8 cellular contexts compared by ENCODE assay signal in the genomic region with DNA sequence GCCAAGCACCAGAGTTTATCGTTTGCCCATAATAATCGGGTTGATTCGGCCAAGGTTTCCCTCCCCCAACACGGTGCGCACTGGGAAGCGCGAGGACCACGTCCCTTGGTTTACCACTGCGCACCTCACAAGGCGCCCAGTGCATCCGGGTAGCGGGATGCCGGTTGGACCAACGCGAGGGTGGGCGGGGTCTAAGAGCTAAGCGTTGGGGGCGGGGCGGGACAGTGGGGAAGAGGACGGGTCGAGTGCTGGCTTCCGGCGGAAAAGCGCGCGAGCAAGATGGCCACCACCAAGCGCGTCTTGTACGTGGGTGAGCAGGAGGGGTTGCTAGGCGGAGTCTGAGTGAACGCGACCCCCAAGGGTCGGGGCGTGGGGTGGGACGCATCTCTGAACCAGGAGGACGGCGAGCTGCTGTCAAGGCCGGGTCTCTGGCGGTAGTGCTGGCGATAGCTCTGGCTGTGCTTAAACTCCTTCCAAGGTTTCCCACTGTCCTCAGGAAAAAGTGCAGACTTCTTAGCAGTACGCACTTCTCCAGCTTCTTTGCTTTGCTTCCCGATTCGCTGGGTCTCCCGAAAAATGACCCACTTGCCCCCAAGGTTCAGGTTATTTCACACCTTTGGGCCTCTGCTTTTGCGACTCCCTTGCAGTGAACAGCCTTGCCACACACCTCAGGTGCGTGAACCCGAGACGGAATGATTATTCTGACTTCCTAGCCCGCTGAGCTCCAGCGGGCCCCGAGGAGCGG. TPM values are rescaled to one million over a fixed set of nuclear protein-coding genes. Genes with fewer than 3 reads are reported as not detected.
DNase-seq lines count a peak whose midpoint lies in the region; ATAC-seq and TF ChIP-seq lines count a peak whose summit lies in the region.

A gene (plus strand): TSS at position 261 of the 745 bp plus-strand sequence. CDS start 19 bp downstream, at position 280.

- H4K20me1 ChIP-seq in PC-9 (ENCODE audit: insufficient read depth) = no peaks in the 10 kb centered on the region

- peak within 1 kb of the TSS; percentile 96 for H3K27ac Mint-ChIP-seq in CD8-positive, alpha-beta T cell

- TF ChIP-seq CTCF in CD8-positive, alpha-beta T cell (IDR thresholded peaks at IDR 0.05) = no peak
- TF ChIP-seq CTCF in PC-9 (conservative IDR thresholded peaks at IDR 0.05) (no peak), epithelial cell of proximal tubule (conservative IDR thresholded peaks at IDR 0.05; ENCODE audit: low read depth, low read length) (no peak)

- no peaks in the 10 kb centered on the region for H3K9me3 Mint-ChIP-seq in CD8-positive, alpha-beta T cell

- CTCF ChIA-PET in CD8-positive, alpha-beta T cell (lab: Charles Lee) = interaction anchor here (0.7 to 2.2 kb wide), 6 partner anchors 10 to 133 kb away, joined by 3 to 10 read pairs (median 4); no protein-coding TSS in a partner anchor
- CTCF ChIA-PET in PC-9 (lab: Charles Lee) = interaction anchor here (0.6 to 1.5 kb wide), 5 partner anchors 37 to 1640 kb away, joined by 3 to 6 read pairs (median 5); no protein-coding TSS in a partner anchor

- no peak for TF ChIP-seq RAD21 in Ishikawa (IDR thresholded peaks at IDR 0.05; ENCODE audit: low read depth)

- H3F3A ChIP-seq in PC-9 (ENCODE audit: insufficient read depth, low read depth) = no peaks in the 10 kb centered on the region

- no peak for TF ChIP-seq EP300 in Ishikawa (IDR thresholded peaks at IDR 0.05; ENCODE audit: borderline replicate concordance)

- peak within 1 kb of the TSS; percentile 96 for H3K4me2 ChIP-seq in PC-9

- H3K4me3 ChIP-seq in CD8-positive, alpha-beta T cell (ENCODE audit: low read depth, low read length) = peak within 1 kb of the TSS; percentile 76
- H3K4me3 ChIP-seq in PC-9 = peak within 1 kb of the TSS; percentile 67
- H3K4me3 ChIP-seq in epithelial cell of proximal tubule (ENCODE audit: low read depth, low read length) = peak within 1 kb of the TSS; percentile 88

- intact Hi-C loops in CD8-positive, alpha-beta T cell (cut with DNase I, micrococcal nuclease) = loop anchor here (1.0 kb wide), 2 partner anchors 46 to 47 kb away; a partner anchor contains a TSS
- intact Hi-C loops in PC-9 (cut with micrococcal nuclease; ENCODE audit: unreplicated experiment) = no loop called here

- H3K9me3 ChIP-seq in CD8-positive, alpha-beta T cell (ENCODE audit: low read length) = no peaks in the 10 kb centered on the region
- no peaks in the 10 kb centered on the region for H3K9me3 ChIP-seq in PC-9 (ENCODE audit: insufficient read depth, low read depth)

- POLR2A ChIA-PET in CD8-positive, alpha-beta T cell (lab: Charles Lee) = interaction anchor here (0.6 to 2.7 kb wide), 8 partner anchors 8 to 302 kb away, joined by 3 to 8 read pairs (median 4); a partner anchor contains a TSS
- POLR2A ChIA-PET in PC-9 (lab: Charles Lee; ENCODE audit: unreplicated experiment) = interaction anchor here (0.5 to 0.7 kb wide), 9 partner anchors 43 to 723 kb away, joined by 3 to 14 read pairs (median 5); no protein-coding TSS in a partner anchor

- no TSS peak for BruUV-seq in PC-9 (replicated peaks; lab: Mats Ljungman, UMichigan)

- DNase-seq in CD8-positive, alpha-beta T cell = peak; percentile 87 to 97 (median 95)
- DNase-seq in PC-9 = peak; percentile 61 to 80
- DNase-seq in activated T-cell treated with anti-CD3 and anti-CD28 coated beads for 48 hours (ENCODE audit: low read depth) = peak; percentile 94
- peak; percentile 20 for DNase-seq in epithelial cell of proximal tubule (ENCODE audit: low read depth)
- peak; percentile 94 for DNase-seq in mucosa of gallbladder (ENCODE audit: low spot score)
- DNase-seq in stimulated activated CD8-positive, alpha-beta memory T cell treated with anti-CD3 and anti-CD28 coated beads, Interleukin-4, amount 100 ng/mL, for 24 hours (ENCODE audit: low read depth) = peak; percentile 97

- peak within 1 kb of the TSS; percentile 87 for H3K27ac ChIP-seq in CD8-positive, alpha-beta T cell (ENCODE audit: low read depth, low read length)
- no peak within 1 kb of the TSS for H3K27ac ChIP-seq in PC-9

- H3K4me1 Mint-ChIP-seq in CD8-positive, alpha-beta T cell (ENCODE audit: low read depth) = peaks cover 40% of the 10 kb centered on the region

- peaks cover 23% of the 10 kb centered on the region for H3K4me1 ChIP-seq in CD8-positive, alpha-beta T cell (ENCODE audit: insufficient read depth, low read length)
- peaks cover 10% of the 10 kb centered on the region for H3K4me1 ChIP-seq in PC-9 (replicated peaks; ENCODE audit: insufficient read depth)

- H2AFZ ChIP-seq in PC-9 = peak within 1 kb of the TSS; percentile 89

- H3K9me2 ChIP-seq in PC-9 (ENCODE audit: insufficient read depth) = no peaks in the 10 kb centered on the region

- ATAC-seq in CD8-positive, alpha-beta T cell = peak; percentile 98
- ATAC-seq in GM21447 (IDR thresholded peaks at IDR 0.05; ENCODE audit: unreplicated experiment) = peak; percentile 85

- H3K36me3 ChIP-seq in CD8-positive, alpha-beta T cell (ENCODE audit: insufficient read depth, low read length) = peaks cover 19% of the 10 kb centered on the region
- H3K36me3 ChIP-seq in PC-9 (ENCODE audit: low read depth) = peaks cover 22% of the 10 kb centered on the region

- peak within 1 kb of the TSS; percentile 97 for H3K4me3 Mint-ChIP-seq in CD8-positive, alpha-beta T cell

- H3K27me3 Mint-ChIP-seq in CD8-positive, alpha-beta T cell (ENCODE audit: low read depth) = peaks cover 24% of the 10 kb centered on the region

- H3K27me3 ChIP-seq in CD8-positive, alpha-beta T cell (ENCODE audit: insufficient read depth, low read length) = no peaks in the 10 kb centered on the region
- H3K27me3 ChIP-seq in PC-9 (ENCODE audit: insufficient read depth, low read depth) = peaks cover 13% of the 10 kb centered on the region; the same call in 1 of the 2 replicates

- peaks cover 43% of the 10 kb centered on the region for H3K36me3 Mint-ChIP-seq in CD8-positive, alpha-beta T cell

- H3K79me2 ChIP-seq in PC-9 (ENCODE audit: low read depth) = peaks cover 19% of the 10 kb centered on the region

TF ChIP-seq in Ishikawa, 13 proteins besides CTCF, POLR2A, EP300 and RAD21:
- TF ChIP-seq, protein P1, sequence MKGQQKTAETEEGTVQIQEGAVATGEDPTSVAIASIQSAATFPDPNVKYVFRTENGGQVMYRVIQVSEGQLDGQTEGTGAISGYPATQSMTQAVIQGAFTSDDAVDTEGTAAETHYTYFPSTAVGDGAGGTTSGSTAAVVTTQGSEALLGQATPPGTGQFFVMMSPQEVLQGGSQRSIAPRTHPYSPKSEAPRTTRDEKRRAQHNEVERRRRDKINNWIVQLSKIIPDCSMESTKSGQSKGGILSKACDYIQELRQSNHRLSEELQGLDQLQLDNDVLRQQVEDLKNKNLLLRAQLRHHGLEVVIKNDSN (IDR thresholded peaks at IDR 0.05) = no peak
- TF ChIP-seq CREB1 (IDR thresholded peaks at IDR 0.05; ENCODE audit: low read depth) (no peak), NFIC (IDR thresholded peaks at IDR 0.05) (no peak), TAF1 (IDR thresholded peaks at IDR 0.05; ENCODE audit: low read depth) (peak; percentile 72), EGR1 (IDR thresholded peaks at IDR 0.05) (peak; percentile 11; the same call in 1 of the 2 replicates), CEBPB (IDR thresholded peaks at IDR 0.05) (no peak), TCF12 (IDR thresholded peaks at IDR 0.05; ENCODE audit: low read depth) (peak; percentile 37), ZBTB7A (IDR thresholded peaks at IDR 0.05; ENCODE audit: low read depth) (peak; percentile 56; the same call in 1 of the 2 replicates), YY1 (IDR thresholded peaks at IDR 0.05; ENCODE audit: low read depth) (peak; percentile 94), TEAD4 (IDR thresholded peaks at IDR 0.05) (no peak), FOXM1 (IDR thresholded peaks at IDR 0.05; ENCODE audit: borderline replicate concordance, low read depth) (no peak)
- TF ChIP-seq, protein P2, sequence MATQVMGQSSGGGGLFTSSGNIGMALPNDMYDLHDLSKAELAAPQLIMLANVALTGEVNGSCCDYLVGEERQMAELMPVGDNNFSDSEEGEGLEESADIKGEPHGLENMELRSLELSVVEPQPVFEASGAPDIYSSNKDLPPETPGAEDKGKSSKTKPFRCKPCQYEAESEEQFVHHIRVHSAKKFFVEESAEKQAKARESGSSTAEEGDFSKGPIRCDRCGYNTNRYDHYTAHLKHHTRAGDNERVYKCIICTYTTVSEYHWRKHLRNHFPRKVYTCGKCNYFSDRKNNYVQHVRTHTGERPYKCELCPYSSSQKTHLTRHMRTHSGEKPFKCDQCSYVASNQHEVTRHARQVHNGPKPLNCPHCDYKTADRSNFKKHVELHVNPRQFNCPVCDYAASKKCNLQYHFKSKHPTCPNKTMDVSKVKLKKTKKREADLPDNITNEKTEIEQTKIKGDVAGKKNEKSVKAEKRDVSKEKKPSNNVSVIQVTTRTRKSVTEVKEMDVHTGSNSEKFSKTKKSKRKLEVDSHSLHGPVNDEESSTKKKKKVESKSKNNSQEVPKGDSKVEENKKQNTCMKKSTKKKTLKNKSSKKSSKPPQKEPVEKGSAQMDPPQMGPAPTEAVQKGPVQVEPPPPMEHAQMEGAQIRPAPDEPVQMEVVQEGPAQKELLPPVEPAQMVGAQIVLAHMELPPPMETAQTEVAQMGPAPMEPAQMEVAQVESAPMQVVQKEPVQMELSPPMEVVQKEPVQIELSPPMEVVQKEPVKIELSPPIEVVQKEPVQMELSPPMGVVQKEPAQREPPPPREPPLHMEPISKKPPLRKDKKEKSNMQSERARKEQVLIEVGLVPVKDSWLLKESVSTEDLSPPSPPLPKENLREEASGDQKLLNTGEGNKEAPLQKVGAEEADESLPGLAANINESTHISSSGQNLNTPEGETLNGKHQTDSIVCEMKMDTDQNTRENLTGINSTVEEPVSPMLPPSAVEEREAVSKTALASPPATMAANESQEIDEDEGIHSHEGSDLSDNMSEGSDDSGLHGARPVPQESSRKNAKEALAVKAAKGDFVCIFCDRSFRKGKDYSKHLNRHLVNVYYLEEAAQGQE (IDR thresholded peaks at IDR 0.05; ENCODE audit: low read depth) = no peak
- TF ChIP-seq, protein P3, sequence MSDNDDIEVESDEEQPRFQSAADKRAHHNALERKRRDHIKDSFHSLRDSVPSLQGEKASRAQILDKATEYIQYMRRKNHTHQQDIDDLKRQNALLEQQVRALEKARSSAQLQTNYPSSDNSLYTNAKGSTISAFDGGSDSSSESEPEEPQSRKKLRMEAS (IDR thresholded peaks at IDR 0.05) = peak; percentile 92

RNA-seq across cellular contexts. Expression of the gene that starts here (rescaled TPM):
- 10 to 100 TPM; 43.6 to 46.7 TPM for total RNA-seq in CD8-positive, alpha-beta T cell
- total RNA-seq in PC-9 (2021) = 81.1 and 89.5 TPM in 2 replicates
- total RNA-seq in epithelial cell of proximal tubule = 43.9 and 58.7 TPM in 2 replicates
- total RNA-seq in mucosa of gallbladder = 39.3 TPM

Comparison
In these comparisons a context has a peak if more than half of its experiments do, and no peak if none do; other contexts are left out.
1. DNase-seq: peak in every context shown above with its lines; median percentile 97 in stimulated activated CD8-positive, alpha-beta memory T cell treated with anti-CD3 and anti-CD28 coated beads, Interleukin-4, amount 100 ng/mL, for 24 hours; 95 in CD8-positive, alpha-beta T cell; 94 in activated T-cell treated with anti-CD3 and anti-CD28 coated beads for 48 hours; 94 in mucosa of gallbladder; 70 in PC-9; 20 in epithelial cell of proximal tubule.